Comparison of ENCODE assay signal across 1 cellular context in the genomic region with DNA sequence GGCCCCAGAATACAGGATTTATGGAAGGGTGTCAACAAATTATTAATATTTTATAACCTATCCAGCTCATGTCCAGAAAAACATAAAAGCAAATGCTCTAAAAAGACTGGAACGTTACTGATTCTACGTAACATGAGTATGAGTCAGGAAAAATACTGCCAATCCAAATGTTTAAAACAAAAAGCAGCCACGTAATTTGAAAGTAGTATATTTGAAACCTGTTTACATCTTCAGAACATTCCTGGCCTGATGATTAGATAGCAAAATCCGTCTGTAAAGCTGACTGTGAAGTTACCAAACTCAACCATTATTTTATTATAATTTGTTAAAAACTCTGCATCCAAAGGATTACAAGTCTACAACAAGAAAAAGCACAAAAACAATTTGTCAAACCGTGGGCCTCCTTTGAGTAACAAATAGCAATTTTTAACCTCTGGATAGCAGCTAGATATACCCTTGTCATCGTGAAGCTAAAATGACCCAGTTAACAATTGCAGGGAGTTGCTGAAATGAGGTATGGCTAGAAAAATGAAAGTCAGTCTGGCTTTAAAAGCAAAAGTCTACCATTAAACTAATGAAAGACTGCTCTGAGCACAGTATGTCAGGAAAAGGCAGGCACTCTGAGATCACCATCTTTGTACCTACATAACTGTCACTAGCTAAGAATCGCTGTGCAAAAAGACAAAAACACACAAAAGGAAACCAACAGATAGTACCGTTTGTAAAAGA.
TF ChIP-seq lines count a peak whose summit lies in the region.

No MANE protein-coding gene starts in this region.

TF ChIP-seq in HCT116, 20 proteins besides CTCF, POLR2A, EP300 and RAD21 (continued from another document):
- TF ChIP-seq, protein P1, sequence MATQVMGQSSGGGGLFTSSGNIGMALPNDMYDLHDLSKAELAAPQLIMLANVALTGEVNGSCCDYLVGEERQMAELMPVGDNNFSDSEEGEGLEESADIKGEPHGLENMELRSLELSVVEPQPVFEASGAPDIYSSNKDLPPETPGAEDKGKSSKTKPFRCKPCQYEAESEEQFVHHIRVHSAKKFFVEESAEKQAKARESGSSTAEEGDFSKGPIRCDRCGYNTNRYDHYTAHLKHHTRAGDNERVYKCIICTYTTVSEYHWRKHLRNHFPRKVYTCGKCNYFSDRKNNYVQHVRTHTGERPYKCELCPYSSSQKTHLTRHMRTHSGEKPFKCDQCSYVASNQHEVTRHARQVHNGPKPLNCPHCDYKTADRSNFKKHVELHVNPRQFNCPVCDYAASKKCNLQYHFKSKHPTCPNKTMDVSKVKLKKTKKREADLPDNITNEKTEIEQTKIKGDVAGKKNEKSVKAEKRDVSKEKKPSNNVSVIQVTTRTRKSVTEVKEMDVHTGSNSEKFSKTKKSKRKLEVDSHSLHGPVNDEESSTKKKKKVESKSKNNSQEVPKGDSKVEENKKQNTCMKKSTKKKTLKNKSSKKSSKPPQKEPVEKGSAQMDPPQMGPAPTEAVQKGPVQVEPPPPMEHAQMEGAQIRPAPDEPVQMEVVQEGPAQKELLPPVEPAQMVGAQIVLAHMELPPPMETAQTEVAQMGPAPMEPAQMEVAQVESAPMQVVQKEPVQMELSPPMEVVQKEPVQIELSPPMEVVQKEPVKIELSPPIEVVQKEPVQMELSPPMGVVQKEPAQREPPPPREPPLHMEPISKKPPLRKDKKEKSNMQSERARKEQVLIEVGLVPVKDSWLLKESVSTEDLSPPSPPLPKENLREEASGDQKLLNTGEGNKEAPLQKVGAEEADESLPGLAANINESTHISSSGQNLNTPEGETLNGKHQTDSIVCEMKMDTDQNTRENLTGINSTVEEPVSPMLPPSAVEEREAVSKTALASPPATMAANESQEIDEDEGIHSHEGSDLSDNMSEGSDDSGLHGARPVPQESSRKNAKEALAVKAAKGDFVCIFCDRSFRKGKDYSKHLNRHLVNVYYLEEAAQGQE (IDR thresholded peaks at IDR 0.05; ENCODE audit: low read depth): no peak
- TF ChIP-seq CEBPB (IDR thresholded peaks at IDR 0.05; ENCODE audit: low read depth): no peak
- TF ChIP-seq JUND (IDR thresholded peaks at IDR 0.05): no peak
- TF ChIP-seq, protein P2, sequence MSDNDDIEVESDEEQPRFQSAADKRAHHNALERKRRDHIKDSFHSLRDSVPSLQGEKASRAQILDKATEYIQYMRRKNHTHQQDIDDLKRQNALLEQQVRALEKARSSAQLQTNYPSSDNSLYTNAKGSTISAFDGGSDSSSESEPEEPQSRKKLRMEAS (IDR thresholded peaks at IDR 0.05): no peak
- TF ChIP-seq EGR1 (IDR thresholded peaks at IDR 0.05; ENCODE audit: low read depth): no peak
- TF ChIP-seq ZNF274 (IDR thresholded peaks at IDR 0.05; ENCODE audit: low read depth, low read length): no peak
- no peak for TF ChIP-seq SIN3A (IDR thresholded peaks at IDR 0.05; ENCODE audit: low read depth)
- TF ChIP-seq SP1 (IDR thresholded peaks at IDR 0.05; ENCODE audit: low read depth): no peak
